8 cellular contexts compared by ENCODE assay signal in genomic region chr9:136117291-136118060, GRCh38. TPM values are rescaled to one million over a fixed set of nuclear protein-coding genes. Genes with fewer than 3 reads are reported as not detected.
DNase-seq lines count a peak whose midpoint lies in the region; ATAC-seq and TF ChIP-seq lines count a peak whose summit lies in the region.

No MANE protein-coding gene starts in this region.

- WGBS in right cardiac atrium, result 39% methylated on average over 30 of the region's 30 CpGs
- WGBS in spleen, 5 donors, result 37 to 45% (median 37%) methylated on average over 23 to 30 of the region's 30 CpGs

- H3K27ac ChIP-seq in right cardiac atrium (ENCODE audit: low read length), result peak overlapping the region; percentile 49
- peak overlapping the region; percentile 89 to 98 (median 95) for H3K27ac ChIP-seq in spleen

- peak; percentile 81 for DNase-seq in Right ventricle myocardium inferior (ENCODE audit: missing footprints)
- DNase-seq in cardiac septum (ENCODE audit: low spot score), result no peak
- peak; percentile 63 for DNase-seq in activated T-cell treated with anti-CD3 and anti-CD28 coated beads, Interleukin-2, amount 50 U/mL, for 72 hours
- peak; percentile 38 to 76 (median 70) for DNase-seq in right cardiac atrium
- DNase-seq in spleen, result peak; percentile 85
- no peak for DNase-seq in GM19238 (ENCODE audit: insufficient read length, low spot score)
- no peak for DNase-seq in NCI-H1694 treated with DMSO at 0.1 percent for 48 hours (lab: John Stamatoyannopoulos, UW)

- H3K27me3 ChIP-seq in right cardiac atrium (ENCODE audit: control insufficient read depth, insufficient read depth) (no peaks in the 10 kb centered on the region), spleen (replicated peaks in 1 of 7) (no peaks in the 10 kb centered on the region)

- intact Hi-C loops in Right ventricle myocardium inferior (cut with DNase I), result loop anchor here (1.0 to 2.0 kb wide), 3 partner anchors 22 to 157 kb away; partner anchors contain the start of genes NACC2 and UBAC1
- intact Hi-C loops in cardiac septum (cut with DNase I), result loop anchor here (1.0 to 5.0 kb wide), 2 partner anchors 22 to 210 kb away; partner anchors contain the start of genes CAMSAP1 and NACC2
- intact Hi-C loops in right cardiac atrium (cut with DNase I), result no loop called here
- intact Hi-C loops in spleen (cut with DNase I; ENCODE audit: low total_unique reads), result no loop called here

- H3K4me1 ChIP-seq in right cardiac atrium (ENCODE audit: control insufficient read depth, insufficient read depth, low read length) (peaks cover 4% of the 10 kb centered on the region), spleen (peaks cover 15 to 72% (median 39%) of the 10 kb centered on the region in 6 donors)

- H3K4me1 Mint-ChIP-seq in activated T-cell treated with anti-CD3 and anti-CD28 coated beads, Interleukin-2, amount 50 U/mL, for 72 hours (ENCODE audit: low read depth), result peaks cover 31% of the 10 kb centered on the region

- no peaks in the 10 kb centered on the region for H3K9me3 Mint-ChIP-seq in activated T-cell treated with anti-CD3 and anti-CD28 coated beads, Interleukin-2, amount 50 U/mL, for 72 hours

- H3K4me3 ChIP-seq in right cardiac atrium (ENCODE audit: low read length) (peak overlapping the region; percentile 59), spleen (peak overlapping the region; percentile 62 to 97 (median 92))

- H3K4me3 Mint-ChIP-seq in activated T-cell treated with anti-CD3 and anti-CD28 coated beads, Interleukin-2, amount 50 U/mL, for 72 hours, result peak overlapping the region; percentile 85 to 89

- H3K9me3 ChIP-seq in right cardiac atrium (ENCODE audit: control insufficient read depth, low read length) (no peaks in the 10 kb centered on the region), spleen (no peaks in the 10 kb centered on the region)

- no peak for TF ChIP-seq POLR2A in spleen (IDR thresholded peaks at IDR 0.05)

- H3K36me3 Mint-ChIP-seq in activated T-cell treated with anti-CD3 and anti-CD28 coated beads, Interleukin-2, amount 50 U/mL, for 72 hours (ENCODE audit: insufficient read depth in 2 of 2), result peaks cover 0 to 4% of the 10 kb centered on the region in 2 donors

- H3K27me3 Mint-ChIP-seq in activated T-cell treated with anti-CD3 and anti-CD28 coated beads, Interleukin-2, amount 50 U/mL, for 72 hours (ENCODE audit: low read depth), result no peaks in the 10 kb centered on the region

- H3K36me3 ChIP-seq in spleen, result peaks cover 0 to 32% (median 24%) of the 10 kb centered on the region in 6 donors

- H3K27ac Mint-ChIP-seq in activated T-cell treated with anti-CD3 and anti-CD28 coated beads, Interleukin-2, amount 50 U/mL, for 72 hours, result peak overlapping the region; percentile 50

- peak; percentile 42 for ATAC-seq in Right ventricle myocardium inferior
- ATAC-seq in HG03457 (IDR thresholded peaks at IDR 0.05; ENCODE audit: unreplicated experiment), result peak; percentile 1
- ATAC-seq in activated T-cell treated with anti-CD3 and anti-CD28 coated beads, Interleukin-2, amount 50 U/mL, for 72 hours (replicated peaks in 1 of 2), result peak; percentile 24 to 32
- ATAC-seq in right cardiac atrium, result peak in 1 of 2 donors; percentile 11

- no peak for TF ChIP-seq CTCF in spleen (IDR thresholded peaks at IDR 0.05 in 8 of 11, conservative IDR thresholded peaks at IDR 0.05 in 3 of 11)

RNA-seq across cellular contexts. Expression of gene TMEM250, which starts 1.2 kb away (rescaled TPM):
- total RNA-seq in Right ventricle myocardium inferior, result 18.7 TPM
- 19.8 TPM for total RNA-seq in cardiac septum
- 10 to 100 TPM; 23.1 to 23.5 TPM for total RNA-seq in activated T-cell treated with anti-CD3 and anti-CD28 coated beads, Interleukin-2, amount 50 U/mL, for 72 hours
- 10 to 100 TPM; 18.5 to 25.5 (median 20.9) TPM for total RNA-seq in right cardiac atrium
- polyA plus RNA-seq in right cardiac atrium, result 16.5 TPM
- total RNA-seq in spleen, result 10 to 100 TPM; 23.3 to 31.3 (median 25.8) TPM
- 10 to 100 TPM; 10.7 to 28.9 (median 14.8) TPM for polyA plus RNA-seq in spleen

RNA-seq across cellular contexts. Expression of gene NACC2, which starts 22.4 kb away (rescaled TPM):
- total RNA-seq in Right ventricle myocardium inferior (37.0 TPM), cardiac septum (57.8 TPM), right cardiac atrium (10 to 100 TPM; 31.4 to 45.3 (median 37.8) TPM), spleen (10 to 100 TPM; 17.0 to 34.9 (median 26.5) TPM)
- 10 to 100 TPM in 1 of 2 donors, 1 to 10 TPM in 1; 8.4 to 13.7 TPM for total RNA-seq in activated T-cell treated with anti-CD3 and anti-CD28 coated beads, Interleukin-2, amount 50 U/mL, for 72 hours
- polyA plus RNA-seq in right cardiac atrium (19.4 TPM), spleen (1 to 10 TPM; 2.1 to 7.9 (median 2.4) TPM)

Comparison
In these comparisons a context has a peak if more than half of its experiments do, and no peak if none do; other contexts are left out.
1. DNase-seq: peak in Right ventricle myocardium inferior (single experiment), activated T-cell treated with anti-CD3 and anti-CD28 coated beads, Interleukin-2, amount 50 U/mL, for 72 hours (2 of 2), right cardiac atrium (3 of 3) and spleen (single experiment); none in cardiac septum (single experiment), GM19238 (single experiment) and NCI-H1694 treated with DMSO at 0.1 percent for 48 hours (single experiment).
2. intact Hi-C loops: an anchor here in Right ventricle myocardium inferior (1.0 to 2.0 kb wide) and cardiac septum (1.0 to 5.0 kb wide); none called in right cardiac atrium and spleen.